In genomic region chr14:30558675-30559555, GRCh38 we compare ENCODE assay signal across 8 cellular contexts. TPM values are rescaled to one million over a fixed set of nuclear protein-coding genes. Genes with fewer than 3 reads are reported as not detected.
A peak's percentile ranks its signal among the peaks of the same experiment; 100 is the strongest.
DNase-seq lines count a peak whose midpoint lies in the region; TF ChIP-seq lines count a peak whose summit lies in the region.

Gene G2E3 (plus strand): TSS chr14:30559158. CDS start chr14:30581080, 21,922 bp downstream.

- H4K5ac ChIP-seq in H9 (ENCODE audit: insufficient read length, low read depth, low read length), result no peak within 1 kb of the TSS

- H3K23me2 ChIP-seq in H9 (ENCODE audit: insufficient read length, low read depth, low read length, poor library complexity, severe bottlenecking), result peaks cover 3% of the 10 kb centered on the region

- H3K36me3 ChIP-seq in ES-I3 (ENCODE audit: insufficient read depth, low read length), result 0 out of 2 replicates have a peak, but pooled peaks cover 3% of the 10 kb centered on the region
- H3K36me3 ChIP-seq in SJSA1, result peaks cover 9% of the 10 kb centered on the region
- H3K36me3 ChIP-seq in neuronal stem cell (replicated peaks in 1 of 2; ENCODE audit: control insufficient read depth in 2 of 2, insufficient read depth in 2 of 2, low read length in 2 of 2), result peaks cover 2 to 25% of the 10 kb centered on the region in 2 donors

- peaks cover 15 to 29% (median 27%) of the 10 kb centered on the region in 3 experiments for H3K36me3 Mint-ChIP-seq in H9 (ENCODE audit: insufficient read depth in 1 of 3, low read depth in 3 of 3)

- peaks cover 34% of the 10 kb centered on the region for H3K79me2 ChIP-seq in H9 (ENCODE audit: insufficient read depth, low read length)

- H2AFZ ChIP-seq in H9 (ENCODE audit: low read length), result peak within 1 kb of the TSS; percentile 96
- peak within 1 kb of the TSS; percentile 94 for H2AFZ ChIP-seq in neuronal stem cell (ENCODE audit: low read length)

- WGBS in H9 (ENCODE audit: extremely low coverage, insufficient read length, low lambda C conversion rate), result no CpG with 5 or more reads among the region's 62 CpGs
- WGBS in neuronal stem cell (ENCODE audit: extremely low coverage in 2 of 2, insufficient read length in 2 of 2, insufficient replicate concordance in 1 of 2), 2 donors, result no CpG with 5 or more reads among the region's 62 CpGs

- peaks cover 3 to 10% of the 10 kb centered on the region in 2 experiments; a peak in 4 of 5 replicates for H3K9me3 Mint-ChIP-seq in H9

- no peak within 1 kb of the TSS for H2BK12ac ChIP-seq in H9 (ENCODE audit: insufficient read length, low read depth, low read length)
- peak within 1 kb of the TSS; percentile 30 for H2BK12ac ChIP-seq in neuronal stem cell (ENCODE audit: low read length)

- H3K4me1 Mint-ChIP-seq in H9, result peaks cover 26 to 29% of the 10 kb centered on the region in 2 experiments

- TF ChIP-seq CTCF in H9 (conservative IDR thresholded peaks at IDR 0.05), result no peak
- TF ChIP-seq CTCF in subcutaneous adipose tissue (IDR thresholded peaks at IDR 0.05; ENCODE audit: low read depth), result no peak

- H3K23ac ChIP-seq in H9 (ENCODE audit: insufficient read length, low read depth, low read length) (no peak within 1 kb of the TSS), neuronal stem cell (ENCODE audit: low read depth, low read length, poor library complexity) (no peak within 1 kb of the TSS)

- H3K27me3 Mint-ChIP-seq in H9 (ENCODE audit: low read depth), result no peaks in the 10 kb centered on the region

- peaks cover 10% of the 10 kb centered on the region for H3K79me1 ChIP-seq in H9 (ENCODE audit: insufficient read depth, low read depth, low read length, poor library complexity, severe bottlenecking)
- peaks cover 7% of the 10 kb centered on the region for H3K79me1 ChIP-seq in neuronal stem cell (ENCODE audit: low read depth, low read length)

- peaks cover 8% of the 10 kb centered on the region; the same call in 1 of the 2 replicates for H3K4me1 ChIP-seq in ES-I3 (ENCODE audit: insufficient read depth, low read length)
- no peaks in the 10 kb centered on the region for H3K4me1 ChIP-seq in H9 (ENCODE audit: insufficient read depth, low read length)
- H3K4me1 ChIP-seq in SJSA1 (replicated peaks), result peaks cover 18% of the 10 kb centered on the region
- H3K4me1 ChIP-seq in neuronal stem cell (ENCODE audit: control insufficient read depth in 2 of 2, insufficient read depth in 1 of 2, low read depth in 1 of 2, low read length in 2 of 2), result peaks cover 3 to 6% of the 10 kb centered on the region in 2 donors

- no peak within 1 kb of the TSS for H2BK20ac ChIP-seq in H9 (ENCODE audit: low read depth, low read length, poor library complexity, severe bottlenecking)

- peak within 1 kb of the TSS; percentile 72 for H3K27ac ChIP-seq in H9 (ENCODE audit: insufficient read length, low read depth, low read length)
- H3K27ac ChIP-seq in SJSA1, result peak within 1 kb of the TSS; percentile 97
- H3K27ac ChIP-seq in neuronal stem cell (replicated peaks; ENCODE audit: low read length), result peak within 1 kb of the TSS; percentile 85

- H2BK15ac ChIP-seq in H9 (ENCODE audit: low read depth, low read length), result no peak within 1 kb of the TSS
- peak within 1 kb of the TSS; percentile 92 for H2BK15ac ChIP-seq in neuronal stem cell (ENCODE audit: low read length)

- H4K8ac ChIP-seq in H9 (replicated peaks; ENCODE audit: insufficient read length, low read depth, low read length), result no peak within 1 kb of the TSS
- no peak within 1 kb of the TSS for H4K8ac ChIP-seq in neuronal stem cell (ENCODE audit: low read depth, low read length)

- no peak within 1 kb of the TSS for H3K56ac ChIP-seq in H9 (ENCODE audit: insufficient read length, low read depth, low read length)

- H3T11ph ChIP-seq in H9 (ENCODE audit: low read length), result peak within 1 kb of the TSS; percentile 83

- peak within 1 kb of the TSS; percentile 99 for H3K9ac ChIP-seq in ES-I3 (ENCODE audit: low read depth, low read length)
- peak within 1 kb of the TSS; percentile 95 for H3K9ac ChIP-seq in H9 (ENCODE audit: extremely low read depth, insufficient read length, low read length)
- peak within 1 kb of the TSS; percentile 88 for H3K9ac ChIP-seq in neuronal stem cell (ENCODE audit: low read depth, low read length, poor library complexity)

- peak within 1 kb of the TSS; percentile 98 to 100 (median 99) for H3K27ac Mint-ChIP-seq in H9

- DNase-seq in H9 (peak; percentile 89), M059J (ENCODE audit: low read depth) (peak; percentile 88), SJSA1 (ENCODE audit: low read depth in 1 of 2, low spot score in 2 of 2) (peak; percentile 84 to 89), foreskin melanocyte (peak; percentile 82), neuronal stem cell (ENCODE audit: low spot score) (peak; percentile 73)
- peak; percentile 66 to 84 (median 70) for DNase-seq in activated naive CD4-positive, alpha-beta T cell (lab: John Stamatoyannopoulos, UW)

- H3K18ac ChIP-seq in H9 (ENCODE audit: insufficient read length, low read depth, low read length), result peak within 1 kb of the TSS; percentile 99
- peak within 1 kb of the TSS; percentile 98 for H3K18ac ChIP-seq in neuronal stem cell (ENCODE audit: low read length)

- H3K4ac ChIP-seq in H9 (ENCODE audit: low read depth, low read length), result no peak within 1 kb of the TSS; the same call in 1 of the 2 replicates
- H3K4ac ChIP-seq in neuronal stem cell (ENCODE audit: low read length), result peak within 1 kb of the TSS; percentile 84

- no peaks in the 10 kb centered on the region for H4K20me1 ChIP-seq in H9 (ENCODE audit: control insufficient read depth, insufficient read depth, insufficient read length)

- peak within 1 kb of the TSS; percentile 84 for H2BK120ac ChIP-seq in H9 (ENCODE audit: low read depth, low read length, poor library complexity, severe bottlenecking)
- H2BK120ac ChIP-seq in neuronal stem cell (ENCODE audit: low read depth, low read length), result peak within 1 kb of the TSS; percentile 96

- H3K4me2 ChIP-seq in H9 (ENCODE audit: insufficient read depth, insufficient read length, low read length), result peak within 1 kb of the TSS; percentile 76
- peak within 1 kb of the TSS; percentile 60 for H3K4me2 ChIP-seq in neuronal stem cell (ENCODE audit: insufficient read depth, low read length, poor library complexity, severe bottlenecking)

- H3K14ac ChIP-seq in H9 (ENCODE audit: insufficient read depth, low read length), result peak within 1 kb of the TSS; percentile 99
- peak within 1 kb of the TSS; percentile 75 for H3K14ac ChIP-seq in neuronal stem cell (ENCODE audit: low read length)

- peak within 1 kb of the TSS; percentile 86 for H3K4me3 ChIP-seq in SJSA1
- peak within 1 kb of the TSS; percentile 86 to 89 for H3K4me3 ChIP-seq in neuronal stem cell (ENCODE audit: low read length in 2 of 2)

- H2BK5ac ChIP-seq in H9 (ENCODE audit: insufficient read length, low read length), result no peak within 1 kb of the TSS
- H2BK5ac ChIP-seq in neuronal stem cell (ENCODE audit: low read length), result peak within 1 kb of the TSS; percentile 93

- H4K91ac ChIP-seq in H9 (ENCODE audit: insufficient read length, low read depth, low read length) (no peak within 1 kb of the TSS), neuronal stem cell (ENCODE audit: low read depth, low read length, poor library complexity) (no peak within 1 kb of the TSS)

- H3K4me3 Mint-ChIP-seq in H9, result peak within 1 kb of the TSS; percentile 100

- H3K27me3 ChIP-seq in H9 (ENCODE audit: insufficient read depth, low read length) (no peaks in the 10 kb centered on the region), SJSA1 (replicated peaks) (no peaks in the 10 kb centered on the region), neuronal stem cell (ENCODE audit: control insufficient read depth in 3 of 3, insufficient read depth in 3 of 3, low read depth in 1 of 3, low read length in 3 of 3) (peaks cover 0 to 2% (median 0%) of the 10 kb centered on the region in 3 experiments)

- H2AK5ac ChIP-seq in H9 (ENCODE audit: insufficient read length, low read length), result no peak within 1 kb of the TSS
- H2AK5ac ChIP-seq in neuronal stem cell (ENCODE audit: low read depth, low read length), result peak within 1 kb of the TSS; percentile 75

- H3K9me3 ChIP-seq in ES-I3 (ENCODE audit: control insufficient read depth, insufficient read depth, low read length) (no peaks in the 10 kb centered on the region), H9 (ENCODE audit: control insufficient read depth, low read depth, low read length) (no peaks in the 10 kb centered on the region), SJSA1 (replicated peaks) (no peaks in the 10 kb centered on the region), neuronal stem cell (replicated peaks in 1 of 2; ENCODE audit: control insufficient read depth in 2 of 2, insufficient read depth in 1 of 2, low read depth in 1 of 2, low read length in 2 of 2) (peaks cover 0 to 19% of the 10 kb centered on the region in 2 donors)

RNA-seq across cellular contexts. Expression of gene G2E3, which starts in this region (rescaled TPM):
- total RNA-seq in H9 (2021), result 49.2 and 53.8 TPM in 2 replicates
- total RNA-seq in M059J (2014; rRNA removed; shearing (Covaris generic)), result 19.0 and 31.5 TPM in 2 replicates
- 33.3 and 33.4 TPM in 2 replicates for total RNA-seq in SJSA1 (2014; rRNA removed; shearing (Covaris generic))
- polyA plus RNA-seq in neuronal stem cell (2013, experiment 1 of 2), result 87.2 TPM
- polyA plus RNA-seq in neuronal stem cell (2013, experiment 2 of 2), result 94.0 TPM
- 10 to 100 TPM in 3 of 4 donors, 1 to 10 TPM in 1; 8.9 to 19.1 (median 15.1) TPM for total RNA-seq in subcutaneous adipose tissue

Comparison
In these comparisons a context has a peak if more than half of its experiments do, and no peak if none do; other contexts are left out.
1. Peak in every context shown above with its lines: DNase-seq, H3K4me3 ChIP-seq and H3K27ac ChIP-seq.